In the genomic region with DNA sequence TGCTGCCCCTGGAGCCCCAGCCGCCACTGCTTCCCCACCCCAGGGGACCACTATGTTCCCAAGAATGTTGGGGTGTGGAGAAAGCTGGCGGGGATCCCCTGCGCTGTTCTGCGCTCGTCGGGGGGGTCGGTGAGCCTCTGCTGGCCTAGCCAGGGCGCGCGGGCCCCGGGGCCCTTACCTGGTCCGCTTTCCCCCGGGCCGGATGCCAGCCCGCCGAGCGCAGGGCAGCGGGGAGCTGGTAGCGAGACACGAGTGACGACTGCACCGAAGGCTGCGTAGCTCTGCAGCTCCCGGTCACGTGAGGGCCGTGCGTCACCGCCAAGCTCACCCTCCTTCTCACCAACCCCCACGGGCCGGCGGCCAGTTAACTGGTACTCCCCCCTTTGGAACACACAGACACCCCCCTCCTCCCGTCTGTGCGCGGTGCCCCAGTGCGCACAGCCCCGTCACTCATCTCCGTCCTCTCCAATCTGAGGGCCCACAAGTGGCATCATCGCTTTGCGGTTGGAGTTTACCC, we compare ENCODE assay signal across 8 cellular contexts. TPM values are rescaled to one million over a fixed set of nuclear protein-coding genes. Genes with fewer than 3 reads are reported as not detected.
DNase-seq lines count a peak whose midpoint lies in the region; ATAC-seq lines count a peak whose summit lies in the region.

A gene (minus strand): TSS at position 254 of the 517 bp plus-strand sequence. CDS start 897 bp downstream, outside the sequence.

- DNase-seq in DMS79 (lab: John Stamatoyannopoulos, UW) = peak; percentile 97
- peak; percentile 70 for DNase-seq in NCI-H2029 (lab: John Stamatoyannopoulos, UW)
- DNase-seq in activated naive CD4-positive, alpha-beta T cell treated with anti-CD3 and anti-CD28 coated beads, Interleukin-2, amount 50 U/mL, for 72 hours (ENCODE audit: low spot score in 2 of 2) = no peak
- peak; percentile 31 for DNase-seq in left ventricle myocardium superior
- DNase-seq in skeletal muscle cell (ENCODE audit: low read depth) = no peak
- DNase-seq in activated T-helper 1 cell treated with anti-CD3 and anti-CD28 coated beads, Interleukin-12 subunit alpha, Interleukin-12 subunit beta, Interleukin-2, Interleukin-4 antibody, amounts not matched to agents 30 ng/mL and 10 ng/mL and 1 ng/mL, durations not matched to agents 14 hours and 24 hours and 36 hours (ENCODE audit: low spot score) = no peak
- DNase-seq in sciatic nerve (ENCODE audit: low spot score) = no peak

- H3K36me3 Mint-ChIP-seq in activated naive CD4-positive, alpha-beta T cell treated with anti-CD3 and anti-CD28 coated beads, Interleukin-2, amount 50 U/mL, for 72 hours = no peaks in the 10 kb centered on the region
- no peaks in the 10 kb centered on the region for H3K36me3 Mint-ChIP-seq in activated T-helper 1 cell treated with anti-CD3 and anti-CD28 coated beads, Interleukin-12 subunit alpha, Interleukin-12 subunit beta, Interleukin-2, Interleukin-4 antibody, amounts not matched to agents 30 ng/mL and 10 ng/mL and 1 ng/mL, durations not matched to agents 14 hours and 24 hours and 36 hours (ENCODE audit: low read depth)

- no peak within 1 kb of the TSS for H3K27ac Mint-ChIP-seq in activated naive CD4-positive, alpha-beta T cell treated with anti-CD3 and anti-CD28 coated beads, Interleukin-2, amount 50 U/mL, for 72 hours
- no peak within 1 kb of the TSS for H3K27ac Mint-ChIP-seq in activated T-helper 1 cell treated with anti-CD3 and anti-CD28 coated beads, Interleukin-12 subunit alpha, Interleukin-12 subunit beta, Interleukin-2, Interleukin-4 antibody, amounts not matched to agents 30 ng/mL and 10 ng/mL and 1 ng/mL, durations not matched to agents 14 hours and 24 hours and 36 hours

- H3K4me1 Mint-ChIP-seq in activated T-helper 1 cell treated with anti-CD3 and anti-CD28 coated beads, Interleukin-12 subunit alpha, Interleukin-12 subunit beta, Interleukin-2, Interleukin-4 antibody, amounts not matched to agents 30 ng/mL and 10 ng/mL and 1 ng/mL, durations not matched to agents 14 hours and 24 hours and 36 hours (ENCODE audit: low read depth) = no peaks in the 10 kb centered on the region

- ATAC-seq in activated naive CD4-positive, alpha-beta T cell treated with anti-CD3 and anti-CD28 coated beads, Interleukin-2, amount 50 U/mL, for 72 hours = peak; percentile 39 to 59
- ATAC-seq in left ventricle myocardium superior = peak; percentile 51
- ATAC-seq in HG03342 (IDR thresholded peaks at IDR 0.05; ENCODE audit: unreplicated experiment) = no peak
- no peak for ATAC-seq in sciatic nerve

- no peaks in the 10 kb centered on the region for H3K9me3 Mint-ChIP-seq in activated naive CD4-positive, alpha-beta T cell treated with anti-CD3 and anti-CD28 coated beads, Interleukin-2, amount 50 U/mL, for 72 hours
- H3K9me3 Mint-ChIP-seq in activated T-helper 1 cell treated with anti-CD3 and anti-CD28 coated beads, Interleukin-12 subunit alpha, Interleukin-12 subunit beta, Interleukin-2, Interleukin-4 antibody, amounts not matched to agents 30 ng/mL and 10 ng/mL and 1 ng/mL, durations not matched to agents 14 hours and 24 hours and 36 hours = no peaks in the 10 kb centered on the region

- peak within 1 kb of the TSS; percentile 51 for H3K4me3 ChIP-seq in skeletal muscle cell (ENCODE audit: low read depth, low read length)

- H3K27me3 Mint-ChIP-seq in activated T-helper 1 cell treated with anti-CD3 and anti-CD28 coated beads, Interleukin-12 subunit alpha, Interleukin-12 subunit beta, Interleukin-2, Interleukin-4 antibody, amounts not matched to agents 30 ng/mL and 10 ng/mL and 1 ng/mL, durations not matched to agents 14 hours and 24 hours and 36 hours (ENCODE audit: insufficient read depth) = peaks cover 2% of the 10 kb centered on the region

- intact Hi-C loops in left ventricle myocardium superior (cut with micrococcal nuclease) (no loop called here), sciatic nerve (cut with DNase I) (no loop called here)
- intact Hi-C loops in activated T-helper 1 cell treated with anti-CD3 and anti-CD28 coated beads, Interleukin-12 subunit alpha, Interleukin-12 subunit beta, Interleukin-2, Interleukin-4 antibody, amounts not matched to agents 30 ng/mL and 10 ng/mL and 1 ng/mL, durations not matched to agents 14 hours and 24 hours and 36 hours (cut with micrococcal nuclease) = no loop called here

- no peak within 1 kb of the TSS for H3K4me3 Mint-ChIP-seq in activated T-helper 1 cell treated with anti-CD3 and anti-CD28 coated beads, Interleukin-12 subunit alpha, Interleukin-12 subunit beta, Interleukin-2, Interleukin-4 antibody, amounts not matched to agents 30 ng/mL and 10 ng/mL and 1 ng/mL, durations not matched to agents 14 hours and 24 hours and 36 hours

RNA-seq across cellular contexts. Expression of the gene that starts here (rescaled TPM):
- total RNA-seq in activated naive CD4-positive, alpha-beta T cell treated with anti-CD3 and anti-CD28 coated beads, Interleukin-2, amount 50 U/mL, for 72 hours = under 1 TPM in 1 of 2 donors, not detected in 1; 0.46 TPM
- total RNA-seq in left ventricle myocardium superior (0.50 TPM), sciatic nerve (1.7 TPM)
- not detected in 2 replicates for total RNA-seq in activated T-helper 1 cell treated with anti-CD3 and anti-CD28 coated beads, Interleukin-12 subunit alpha, Interleukin-12 subunit beta, Interleukin-2, Interleukin-4 antibody, amounts not matched to agents 30 ng/mL and 10 ng/mL and 1 ng/mL, durations not matched to agents 14 hours and 24 hours and 36 hours

Comparison
In these comparisons a context has a peak if more than half of its experiments do, and no peak if none do; other contexts are left out.
1. Peak in ATAC-seq in activated naive CD4-positive, alpha-beta T cell treated with anti-CD3 and anti-CD28 coated beads, Interleukin-2, amount 50 U/mL, for 72 hours; RNA of the gene not detected or under 1 TPM.
2. Peak in DNase-seq and ATAC-seq in left ventricle myocardium superior; RNA of the gene not detected or under 1 TPM.
3. DNase-seq: peak in DMS79 (single experiment) and NCI-H2029 (single experiment); none in activated naive CD4-positive, alpha-beta T cell treated with anti-CD3 and anti-CD28 coated beads, Interleukin-2, amount 50 U/mL, for 72 hours (0 of 2), skeletal muscle cell (single experiment), activated T-helper 1 cell treated with anti-CD3 and anti-CD28 coated beads, Interleukin-12 subunit alpha, Interleukin-12 subunit beta, Interleukin-2, Interleukin-4 antibody, amounts not matched to agents 30 ng/mL and 10 ng/mL and 1 ng/mL, durations not matched to agents 14 hours and 24 hours and 36 hours (single experiment) and sciatic nerve (single experiment).